ENCODE assay signal across 1 cellular context in the genomic region with DNA sequence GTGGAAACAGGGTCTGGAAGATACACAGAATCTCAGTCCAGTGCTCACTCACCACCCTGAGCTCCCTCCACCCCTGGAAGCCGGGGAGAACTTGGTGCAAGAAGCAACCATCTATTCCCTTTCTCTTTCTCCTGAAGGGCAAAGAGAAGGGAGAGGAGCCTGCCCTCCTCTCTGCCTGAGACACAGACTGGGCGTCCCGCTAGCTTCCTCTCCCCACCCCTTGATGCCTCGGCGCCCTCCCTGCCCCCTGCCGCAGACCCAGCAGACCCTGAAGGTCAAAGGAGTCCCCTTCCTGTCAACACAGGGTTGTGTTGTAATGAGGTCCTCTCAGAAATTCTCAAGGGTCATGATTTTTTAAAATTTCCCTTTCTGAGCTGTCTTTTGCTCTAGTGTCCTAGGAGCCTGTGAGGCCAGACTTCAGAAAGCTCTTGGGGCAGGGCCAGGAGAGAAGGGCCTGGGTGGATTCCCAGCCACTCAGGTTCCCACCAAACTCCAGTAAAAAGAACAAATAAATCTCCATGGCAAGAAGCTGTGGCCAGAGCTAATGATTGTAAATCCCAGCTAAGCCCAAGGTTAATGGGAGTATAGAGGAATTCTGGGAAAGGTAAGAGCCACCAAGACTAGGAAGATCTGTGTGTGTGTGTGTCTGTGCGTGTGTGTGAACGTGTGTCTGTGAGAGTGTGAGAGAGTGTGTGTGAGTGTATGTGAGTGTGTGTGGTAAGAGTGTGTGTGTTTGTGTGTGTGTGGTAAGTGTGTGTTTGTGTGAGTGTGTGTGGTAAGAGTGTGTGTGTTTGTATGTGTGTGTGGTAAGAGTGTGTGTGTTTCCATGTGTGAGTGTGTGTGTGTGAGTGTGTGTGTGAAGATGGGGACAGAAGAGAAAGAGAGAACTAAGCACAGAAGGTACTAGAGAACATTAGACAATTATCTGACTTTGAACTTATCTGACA.
A peak's percentile ranks its signal among the peaks of the same experiment; 100 is the strongest.
TF ChIP-seq lines count a peak whose summit lies in the region.

No MANE protein-coding gene starts in this region.

TF ChIP-seq in HepG2, 621 proteins besides CTCF, POLR2A, EP300 and RAD21 (continued from another document and continues in another):
- TF ChIP-seq MNT (IDR thresholded peaks at IDR 0.05) (peak; percentile 29; the same call in 1 of the 2 replicates), CREM (IDR thresholded peaks at IDR 0.05) (no peak), CREM (CRISPR knock-in tag; IDR thresholded peaks at IDR 0.05) (no peak), ZNF121 (CRISPR knock-in tag; IDR thresholded peaks at IDR 0.05) (no peak), MAF1 (CRISPR knock-in tag; IDR thresholded peaks at IDR 0.05; ENCODE audit: borderline replicate concordance) (no peak), ZFP37 (CRISPR knock-in tag; IDR thresholded peaks at IDR 0.05; ENCODE audit: borderline replicate concordance) (no peak), YEATS4 (CRISPR knock-in tag; IDR thresholded peaks at IDR 0.05; ENCODE audit: borderline replicate concordance) (no peak), XRCC5 (optimal IDR thresholded peaks at IDR 0.05; ENCODE audit: low read length) (no peak), ZNF430 (CRISPR knock-in tag; IDR thresholded peaks at IDR 0.05) (peak; percentile 21; the same call in 1 of the 2 replicates), NAIF1 (CRISPR knock-in tag; IDR thresholded peaks at IDR 0.05; ENCODE audit: borderline replicate concordance) (no peak), ZSCAN30 (CRISPR knock-in tag; IDR thresholded peaks at IDR 0.05) (no peak), JARID2 (CRISPR knock-in tag; IDR thresholded peaks at IDR 0.05; ENCODE audit: insufficient replicate concordance) (no peak), RBFOX2 (IDR thresholded peaks at IDR 0.05; ENCODE audit: low read depth, low read length) (no peak), ZBTB7A (CRISPR knock-in tag; IDR thresholded peaks at IDR 0.05) (0 out of 2 replicates have a peak, but pooled peaks have one; percentile 27), PCBP1 (IDR thresholded peaks at IDR 0.05; ENCODE audit: borderline replicate concordance, low read depth, low read length) (no peak), KMT2A (CRISPR knock-in tag; IDR thresholded peaks at IDR 0.05) (no peak), ZFP90 (CRISPR knock-in tag; IDR thresholded peaks at IDR 0.05; ENCODE audit: borderline replicate concordance) (no peak), ZNF280D (CRISPR knock-in tag; IDR thresholded peaks at IDR 0.05) (no peak), ATF7-NPFF (CRISPR knock-in tag; IDR thresholded peaks at IDR 0.05; ENCODE audit: low read depth) (no peak), ZNF747 (CRISPR knock-in tag; IDR thresholded peaks at IDR 0.05; ENCODE audit: borderline replicate concordance) (no peak; the same call in 1 of the 2 replicates), U2AF2 (IDR thresholded peaks at IDR 0.05; ENCODE audit: low read depth, low read length) (no peak), TSC22D2 (CRISPR knock-in tag; IDR thresholded peaks at IDR 0.05; ENCODE audit: borderline replicate concordance) (no peak), ATM (IDR thresholded peaks at IDR 0.05; ENCODE audit: borderline replicate concordance) (peak; percentile 80; the same call in 1 of the 2 replicates), DMAP1 (CRISPR knock-in tag; IDR thresholded peaks at IDR 0.05) (no peak), SIX1 (CRISPR knock-in tag; IDR thresholded peaks at IDR 0.05; ENCODE audit: borderline replicate concordance) (no peak), PRDM4 (CRISPR knock-in tag; IDR thresholded peaks at IDR 0.05; ENCODE audit: borderline replicate concordance) (no peak), ZNF256 (CRISPR knock-in tag; conservative IDR thresholded peaks at IDR 0.05) (no peak), RNF2 (conservative IDR thresholded peaks at IDR 0.05; ENCODE audit: low read depth) (no peak), MTF2 (CRISPR knock-in tag; IDR thresholded peaks at IDR 0.05; ENCODE audit: borderline replicate concordance) (no peak), SMAD3 (CRISPR knock-in tag; IDR thresholded peaks at IDR 0.05) (no peak), JUND (CRISPR knock-in tag; IDR thresholded peaks at IDR 0.05) (no peak), MAFG (CRISPR knock-in tag; IDR thresholded peaks at IDR 0.05) (no peak), ZNF143 (CRISPR knock-in tag; IDR thresholded peaks at IDR 0.05) (no peak), HIVEP1 (CRISPR knock-in tag; IDR thresholded peaks at IDR 0.05) (no peak), HNRNPLL (IDR thresholded peaks at IDR 0.05; ENCODE audit: low read depth, low read length, poor library complexity, severe bottlenecking) (no peak), ZSCAN9 (CRISPR knock-in tag; IDR thresholded peaks at IDR 0.05; ENCODE audit: borderline replicate concordance) (no peak), MED8 (CRISPR knock-in tag; IDR thresholded peaks at IDR 0.05; ENCODE audit: insufficient replicate concordance) (no peak), NR1H2 (CRISPR knock-in tag; IDR thresholded peaks at IDR 0.05; ENCODE audit: borderline replicate concordance, low read depth) (no peak), SMYD3 (CRISPR knock-in tag; IDR thresholded peaks at IDR 0.05) (no peak), ZNF674 (CRISPR knock-in tag; IDR thresholded peaks at IDR 0.05; ENCODE audit: low read depth) (no peak), ZFAT (CRISPR knock-in tag; conservative IDR thresholded peaks at IDR 0.05) (no peak)
- TF ChIP-seq, protein P1, sequence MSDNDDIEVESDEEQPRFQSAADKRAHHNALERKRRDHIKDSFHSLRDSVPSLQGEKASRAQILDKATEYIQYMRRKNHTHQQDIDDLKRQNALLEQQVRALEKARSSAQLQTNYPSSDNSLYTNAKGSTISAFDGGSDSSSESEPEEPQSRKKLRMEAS (IDR thresholded peaks at IDR 0.05) = no peak
- TF ChIP-seq, protein P2, sequence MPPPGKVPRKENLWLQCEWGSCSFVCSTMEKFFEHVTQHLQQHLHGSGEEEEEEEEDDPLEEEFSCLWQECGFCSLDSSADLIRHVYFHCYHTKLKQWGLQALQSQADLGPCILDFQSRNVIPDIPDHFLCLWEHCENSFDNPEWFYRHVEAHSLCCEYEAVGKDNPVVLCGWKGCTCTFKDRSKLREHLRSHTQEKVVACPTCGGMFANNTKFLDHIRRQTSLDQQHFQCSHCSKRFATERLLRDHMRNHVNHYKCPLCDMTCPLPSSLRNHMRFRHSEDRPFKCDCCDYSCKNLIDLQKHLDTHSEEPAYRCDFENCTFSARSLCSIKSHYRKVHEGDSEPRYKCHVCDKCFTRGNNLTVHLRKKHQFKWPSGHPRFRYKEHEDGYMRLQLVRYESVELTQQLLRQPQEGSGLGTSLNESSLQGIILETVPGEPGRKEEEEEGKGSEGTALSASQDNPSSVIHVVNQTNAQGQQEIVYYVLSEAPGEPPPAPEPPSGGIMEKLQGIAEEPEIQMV (CRISPR knock-in tag; IDR thresholded peaks at IDR 0.05; ENCODE audit: low read depth) = peak; percentile 54; the same call in 1 of the 2 replicates
- TF ChIP-seq, protein P3, sequence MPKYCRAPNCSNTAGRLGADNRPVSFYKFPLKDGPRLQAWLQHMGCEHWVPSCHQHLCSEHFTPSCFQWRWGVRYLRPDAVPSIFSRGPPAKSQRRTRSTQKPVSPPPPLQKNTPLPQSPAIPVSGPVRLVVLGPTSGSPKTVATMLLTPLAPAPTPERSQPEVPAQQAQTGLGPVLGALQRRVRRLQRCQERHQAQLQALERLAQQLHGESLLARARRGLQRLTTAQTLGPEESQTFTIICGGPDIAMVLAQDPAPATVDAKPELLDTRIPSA (CRISPR knock-in tag; IDR thresholded peaks at IDR 0.05; ENCODE audit: borderline replicate concordance) = no peak
- TF ChIP-seq, protein P4, sequence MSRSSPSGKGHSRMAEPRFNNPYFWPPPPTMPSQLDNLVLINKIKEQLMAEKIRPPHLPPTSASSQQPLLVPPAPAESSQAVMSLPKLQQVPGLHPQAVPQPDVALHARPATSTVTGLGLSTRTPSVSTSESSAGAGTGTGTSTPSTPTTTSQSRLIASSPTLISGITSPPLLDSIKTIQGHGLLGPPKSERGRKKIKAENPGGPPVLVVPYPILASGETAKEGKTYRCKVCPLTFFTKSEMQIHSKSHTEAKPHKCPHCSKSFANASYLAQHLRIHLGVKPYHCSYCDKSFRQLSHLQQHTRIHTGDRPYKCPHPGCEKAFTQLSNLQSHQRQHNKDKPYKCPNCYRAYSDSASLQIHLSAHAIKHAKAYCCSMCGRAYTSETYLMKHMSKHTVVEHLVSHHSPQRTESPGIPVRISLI (CRISPR knock-in tag; IDR thresholded peaks at IDR 0.05; ENCODE audit: borderline replicate concordance) = 0 out of 2 replicates have a peak, but pooled peaks have one; percentile 10
- TF ChIP-seq, protein P5, sequence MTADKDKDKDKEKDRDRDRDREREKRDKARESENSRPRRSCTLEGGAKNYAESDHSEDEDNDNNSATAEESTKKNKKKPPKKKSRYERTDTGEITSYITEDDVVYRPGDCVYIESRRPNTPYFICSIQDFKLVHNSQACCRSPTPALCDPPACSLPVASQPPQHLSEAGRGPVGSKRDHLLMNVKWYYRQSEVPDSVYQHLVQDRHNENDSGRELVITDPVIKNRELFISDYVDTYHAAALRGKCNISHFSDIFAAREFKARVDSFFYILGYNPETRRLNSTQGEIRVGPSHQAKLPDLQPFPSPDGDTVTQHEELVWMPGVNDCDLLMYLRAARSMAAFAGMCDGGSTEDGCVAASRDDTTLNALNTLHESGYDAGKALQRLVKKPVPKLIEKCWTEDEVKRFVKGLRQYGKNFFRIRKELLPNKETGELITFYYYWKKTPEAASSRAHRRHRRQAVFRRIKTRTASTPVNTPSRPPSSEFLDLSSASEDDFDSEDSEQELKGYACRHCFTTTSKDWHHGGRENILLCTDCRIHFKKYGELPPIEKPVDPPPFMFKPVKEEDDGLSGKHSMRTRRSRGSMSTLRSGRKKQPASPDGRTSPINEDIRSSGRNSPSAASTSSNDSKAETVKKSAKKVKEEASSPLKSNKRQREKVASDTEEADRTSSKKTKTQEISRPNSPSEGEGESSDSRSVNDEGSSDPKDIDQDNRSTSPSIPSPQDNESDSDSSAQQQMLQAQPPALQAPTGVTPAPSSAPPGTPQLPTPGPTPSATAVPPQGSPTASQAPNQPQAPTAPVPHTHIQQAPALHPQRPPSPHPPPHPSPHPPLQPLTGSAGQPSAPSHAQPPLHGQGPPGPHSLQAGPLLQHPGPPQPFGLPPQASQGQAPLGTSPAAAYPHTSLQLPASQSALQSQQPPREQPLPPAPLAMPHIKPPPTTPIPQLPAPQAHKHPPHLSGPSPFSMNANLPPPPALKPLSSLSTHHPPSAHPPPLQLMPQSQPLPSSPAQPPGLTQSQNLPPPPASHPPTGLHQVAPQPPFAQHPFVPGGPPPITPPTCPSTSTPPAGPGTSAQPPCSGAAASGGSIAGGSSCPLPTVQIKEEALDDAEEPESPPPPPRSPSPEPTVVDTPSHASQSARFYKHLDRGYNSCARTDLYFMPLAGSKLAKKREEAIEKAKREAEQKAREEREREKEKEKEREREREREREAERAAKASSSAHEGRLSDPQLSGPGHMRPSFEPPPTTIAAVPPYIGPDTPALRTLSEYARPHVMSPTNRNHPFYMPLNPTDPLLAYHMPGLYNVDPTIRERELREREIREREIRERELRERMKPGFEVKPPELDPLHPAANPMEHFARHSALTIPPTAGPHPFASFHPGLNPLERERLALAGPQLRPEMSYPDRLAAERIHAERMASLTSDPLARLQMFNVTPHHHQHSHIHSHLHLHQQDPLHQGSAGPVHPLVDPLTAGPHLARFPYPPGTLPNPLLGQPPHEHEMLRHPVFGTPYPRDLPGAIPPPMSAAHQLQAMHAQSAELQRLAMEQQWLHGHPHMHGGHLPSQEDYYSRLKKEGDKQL (CRISPR knock-in tag; IDR thresholded peaks at IDR 0.05; ENCODE audit: low read depth) = no peak
